11 cellular contexts compared by ENCODE assay signal in genomic region chr13:27969073-27969865, GRCh38. TPM values are rescaled to one million over a fixed set of nuclear protein-coding genes. Genes with fewer than 3 reads are reported as not detected.
A peak's percentile ranks its signal among the peaks of the same experiment; 100 is the strongest.
DNase-seq lines count a peak whose midpoint lies in the region; ATAC-seq and TF ChIP-seq lines count a peak whose summit lies in the region.
"Had no signal": no experiment of that assay in that cellular context is flagged by ENCODE, and none has a peak within 500 bp of the region (broad histone marks: within the 10 kb centered on the region; RNA-seq: fewer than 3 reads in every experiment).

A gene with protein sequence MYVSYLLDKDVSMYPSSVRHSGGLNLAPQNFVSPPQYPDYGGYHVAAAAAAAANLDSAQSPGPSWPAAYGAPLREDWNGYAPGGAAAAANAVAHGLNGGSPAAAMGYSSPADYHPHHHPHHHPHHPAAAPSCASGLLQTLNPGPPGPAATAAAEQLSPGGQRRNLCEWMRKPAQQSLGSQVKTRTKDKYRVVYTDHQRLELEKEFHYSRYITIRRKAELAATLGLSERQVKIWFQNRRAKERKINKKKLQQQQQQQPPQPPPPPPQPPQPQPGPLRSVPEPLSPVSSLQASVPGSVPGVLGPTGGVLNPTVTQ (minus strand): TSS chr13:27969315. CDS start chr13:27969006, 309 bp downstream.

- peaks cover 31% of the 10 kb centered on the region for H3K4me1 ChIP-seq in left ventricle myocardium inferior
- peaks cover 0 to 35% (median 13%) of the 10 kb centered on the region in 9 donors for H3K4me1 ChIP-seq in heart right ventricle

- WGBS in heart right ventricle, 2 donors = 3% methylated on average over 35 of the region's 35 CpGs

- intact Hi-C loops in left ventricle myocardium inferior (cut with micrococcal nuclease) (no loop called here), heart right ventricle (cut with DNase I) (no loop called here), left colon (cut with DNase I, micrococcal nuclease) (no loop called here)

- no peak within 1 kb of the TSS for H3K27ac ChIP-seq in left ventricle myocardium inferior (replicated peaks)
- H3K27ac ChIP-seq in heart right ventricle = no peak within 1 kb of the TSS

- no peak for DNase-seq in left ventricle myocardium inferior
- no peak for DNase-seq in heart right ventricle
- peak; percentile 78 for DNase-seq in SW480 (ENCODE audit: low spot score)
- peak; percentile 90 for DNase-seq in left colon
- DNase-seq in HCEC 1CT = no peak
- DNase-seq in DMS114 treated with DMSO at 0.1 percent for 48 hours (lab: John Stamatoyannopoulos, UW; ENCODE audit: unreplicated experiment) = no peak
- no peak for DNase-seq in dedifferentiated amniotic fluid mesenchymal stem cell (ENCODE audit: extremely low spot score)
- DNase-seq in NCI-H1417 (lab: John Stamatoyannopoulos, UW) = no peak
- DNase-seq: left ventricle myocardium superior, NCI-H1417 treated with DMSO at 0.1 percent for 48 hours had no signal

- H3K4me3 ChIP-seq in left ventricle myocardium inferior = peak within 1 kb of the TSS; percentile 27
- peak within 1 kb of the TSS in 1 of 10 donors; percentile 10 for H3K4me3 ChIP-seq in heart right ventricle

- TF ChIP-seq CTCF in left ventricle myocardium inferior (IDR thresholded peaks at IDR 0.05; ENCODE audit: borderline replicate concordance) (no peak), heart right ventricle (IDR thresholded peaks at IDR 0.05) (no peak)

- H3K36me3 ChIP-seq in left ventricle myocardium inferior (no peaks in the 10 kb centered on the region), heart right ventricle (no peaks in the 10 kb centered on the region)

- no peak for ATAC-seq in heart right ventricle
- ATAC-seq in left colon = peak; percentile 61
- ATAC-seq: left ventricle myocardium superior had no signal

- H3K9me3 ChIP-seq in left ventricle myocardium inferior (replicated peaks) (no peaks in the 10 kb centered on the region), heart right ventricle (no peaks in the 10 kb centered on the region)

- H3K27me3 ChIP-seq in left ventricle myocardium inferior (ENCODE audit: low read depth) = peaks cover 100% of the 10 kb centered on the region
- H3K27me3 ChIP-seq in heart right ventricle = peaks cover 60 to 100% (median 100%) of the 10 kb centered on the region in 7 donors

RNA-seq across cellular contexts. Expression of the gene that starts here (rescaled TPM):
- total RNA-seq in left ventricle myocardium inferior (not detected), heart right ventricle (not detected), left colon (100 to 1,000 TPM; 266 to 293 TPM)
- not detected for polyA plus RNA-seq in heart right ventricle
- total RNA-seq: dermis microvascular lymphatic vessel endothelial cell, left ventricle myocardium superior had no signal

Comparison
In these comparisons a context has a peak if more than half of its experiments do, and no peak if none do; other contexts are left out.
1. RNA of the gene that starts here (total RNA-seq): 266 to 293 TPM in left colon; not detected in left ventricle myocardium inferior (single experiment) and not detected in heart right ventricle; every median in the first group is over 100 times any median in the second.
2. DNase-seq: peak in SW480 (single experiment) and left colon (2 of 2); none in left ventricle myocardium inferior (single experiment), heart right ventricle (0 of 2), HCEC 1CT (single experiment), DMS114 treated with DMSO at 0.1 percent for 48 hours (single experiment), dedifferentiated amniotic fluid mesenchymal stem cell (single experiment) and NCI-H1417 (0 of 3).